ENCODE assay signal across 22 cellular contexts in the genomic region with DNA sequence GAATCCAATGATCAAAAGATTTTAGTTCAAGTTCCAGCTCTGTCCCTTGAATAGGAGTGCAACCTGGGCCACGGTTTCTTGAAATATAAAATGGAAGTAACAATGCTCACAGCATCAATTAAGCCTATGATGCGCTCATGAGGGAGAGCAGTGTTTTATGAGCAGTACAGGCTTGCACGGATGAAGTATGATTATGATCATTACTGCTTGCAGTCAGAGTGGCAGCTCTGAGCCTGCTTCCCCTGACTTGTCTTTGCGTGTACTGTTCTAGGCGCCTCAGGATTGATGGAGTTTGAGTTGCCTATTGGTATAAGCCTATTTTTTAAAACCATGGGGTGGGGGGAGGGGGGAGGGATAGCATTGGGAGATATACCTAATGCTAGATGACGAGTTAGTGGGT. TPM values are rescaled to one million over a fixed set of nuclear protein-coding genes. Genes with fewer than 3 reads are reported as not detected.
A peak's percentile ranks its signal among the peaks of the same experiment; 100 is the strongest.
DNase-seq lines count a peak whose midpoint lies in the region; ATAC-seq and TF ChIP-seq lines count a peak whose summit lies in the region.
"Had no signal": no experiment of that assay in that cellular context is flagged by ENCODE, and none has a peak within 500 bp of the region (broad histone marks: within the 10 kb centered on the region; RNA-seq: fewer than 3 reads in every experiment).

No MANE protein-coding gene starts in this region.

- H3K4me1 ChIP-seq in SK-N-SH (ENCODE audit: control insufficient read depth in 1 of 2, insufficient read depth in 2 of 2, low read depth in 1 of 2, low read length in 1 of 2), result peaks cover 44 to 51% of the 10 kb centered on the region in 2 experiments
- peaks cover 20% of the 10 kb centered on the region for H3K4me1 ChIP-seq in upper lobe of right lung
- H3K4me1 ChIP-seq: parathyroid adenoma had no signal

- H3K4me3 ChIP-seq in SK-N-SH (ENCODE audit: low read depth in 2 of 2, low read length in 1 of 2) (no peak overlapping the region), neural cell (ENCODE audit: low read length) (peak overlapping the region; percentile 39), upper lobe of right lung (no peak overlapping the region)
- H3K4me3 ChIP-seq: adrenal gland, gastrocnemius medialis had no signal

- no peaks in the 10 kb centered on the region for H3K9me3 ChIP-seq in SK-N-SH
- H3K9me3 ChIP-seq in neural cell (ENCODE audit: low read length), result no peaks in the 10 kb centered on the region
- no peaks in the 10 kb centered on the region for H3K9me3 ChIP-seq in upper lobe of right lung
- H3K9me3 ChIP-seq: adrenal gland, gastrocnemius medialis had no signal

- H3K4me3 Mint-ChIP-seq in chondrocyte (ENCODE audit: unreplicated experiment), result no peak overlapping the region
- H3K4me3 Mint-ChIP-seq: CD8-positive, alpha-beta memory T cell; central memory CD8-positive, alpha-beta T cell; naive thymus-derived CD4-positive, alpha-beta T cell had no signal

- peaks cover 49% of the 10 kb centered on the region for H3K79me2 ChIP-seq in SK-N-SH (ENCODE audit: insufficient read depth)
- H3K79me2 ChIP-seq in neural cell (replicated peaks; ENCODE audit: insufficient read depth, low read length), result no peaks in the 10 kb centered on the region
- H3K79me2 ChIP-seq: parathyroid adenoma had no signal

- H3K27ac ChIP-seq in SK-N-SH (ENCODE audit: low read depth in 2 of 2, low read length in 1 of 2), result peak overlapping the region; percentile 66 to 90
- peak overlapping the region; percentile 72 for H3K27ac ChIP-seq in neural cell (ENCODE audit: low read length)
- peak overlapping the region; percentile 26 for H3K27ac ChIP-seq in upper lobe of right lung
- H3K27ac ChIP-seq: HL-60, parathyroid adenoma, VCaP had no signal

- H4K20me1 ChIP-seq in SK-N-SH (ENCODE audit: insufficient read depth) (no peaks in the 10 kb centered on the region), neural cell (ENCODE audit: insufficient read depth) (no peaks in the 10 kb centered on the region)

- H3K9ac ChIP-seq in SK-N-SH (no peak overlapping the region), neural cell (ENCODE audit: low read length) (peak overlapping the region; percentile 33)
- H3K9ac ChIP-seq: parathyroid adenoma had no signal

- H3F3A ChIP-seq in SK-N-SH (replicated peaks; ENCODE audit: insufficient read depth) (peaks cover 21% of the 10 kb centered on the region), neural cell (ENCODE audit: insufficient read depth, low read length, poor library complexity, severe bottlenecking) (no peaks in the 10 kb centered on the region)

- POLR2A ChIA-PET in SK-N-SH (lab: Yijun Ruan, JAX), result no interaction called here

- DNase-seq in SK-N-SH (no peak), chondrocyte (ENCODE audit: low spot score) (no peak), upper lobe of right lung (no peak)
- no peak for DNase-seq in activated T-cell treated with anti-CD3 and anti-CD28 coated beads, Interleukin-2, amount 50 U/mL, for 1 hour
- DNase-seq: activated CD4-positive, alpha-beta T cell treated with anti-CD3 and anti-CD28 coated beads, Interleukin-2, amount 50 U/mL, for 48 hours; AML-193; CD8-positive, alpha-beta memory T cell; effector CD8-positive, alpha-beta T cell; gastrocnemius medialis; naive thymus-derived CD4-positive, alpha-beta T cell; NCI-H2081 treated with DMSO at 0.1 percent for 48 hours; NCI-H510A treated with DMSO at 0.1 percent for 48 hours; T-helper 2 cell had no signal

- H3K36me3 ChIP-seq in SK-N-SH (replicated peaks in 1 of 2; ENCODE audit: control insufficient read depth in 1 of 2, insufficient read depth in 2 of 2, low read length in 1 of 2), result peaks cover 41 to 46% of the 10 kb centered on the region in 2 experiments
- no peaks in the 10 kb centered on the region for H3K36me3 ChIP-seq in neural cell (ENCODE audit: insufficient read depth, low read length)
- peaks cover 6% of the 10 kb centered on the region for H3K36me3 ChIP-seq in upper lobe of right lung

- H3K27me3 ChIP-seq in SK-N-SH (ENCODE audit: insufficient read depth) (no peaks in the 10 kb centered on the region), neural cell (ENCODE audit: insufficient read depth, low read depth, low read length) (no peaks in the 10 kb centered on the region), upper lobe of right lung (no peaks in the 10 kb centered on the region)
- H3K27me3 ChIP-seq: adrenal gland, gastrocnemius medialis had no signal

- TF ChIP-seq RAD21 in SK-N-SH (IDR thresholded peaks at IDR 0.05; ENCODE audit: low read length) (no peak), neural cell (conservative IDR thresholded peaks at IDR 0.05) (no peak)

- H3K9me2 ChIP-seq in SK-N-SH, result no peaks in the 10 kb centered on the region
- H3K9me2 ChIP-seq in neural cell (ENCODE audit: insufficient read depth, low read length), result no peaks in the 10 kb centered on the region

- no peak overlapping the region for H2AFZ ChIP-seq in SK-N-SH (ENCODE audit: low read depth)
- no peak overlapping the region for H2AFZ ChIP-seq in neural cell (ENCODE audit: low read depth, low read length)
- H2AFZ ChIP-seq: parathyroid adenoma had no signal

- H3K4me2 ChIP-seq in SK-N-SH (peak overlapping the region; percentile 34; the same call in 1 of the 2 replicates), neural cell (ENCODE audit: low read length) (no peak overlapping the region)

- no peak for TF ChIP-seq CTCF in SK-N-SH (IDR thresholded peaks at IDR 0.05)
- no peak for TF ChIP-seq CTCF in chondrocyte (IDR thresholded peaks at IDR 0.05)
- no peak for TF ChIP-seq CTCF in neural cell (IDR thresholded peaks at IDR 0.05; ENCODE audit: poor library complexity, severe bottlenecking)
- TF ChIP-seq CTCF in upper lobe of right lung (IDR thresholded peaks at IDR 0.05), result no peak

- CTCF ChIA-PET in SK-N-SH (lab: Yijun Ruan, JAX), result interaction anchor here (1.0 to 2.4 kb wide), 3 partner anchors 51 to 89 kb away, joined by 3 to 8 read pairs (median 3); no protein-coding TSS in a partner anchor

- TF ChIP-seq EP300 in SK-N-SH (IDR thresholded peaks at IDR 0.05; ENCODE audit: borderline replicate concordance in 1 of 2, low read depth in 1 of 2, low read length in 1 of 2) (no peak), neural cell (conservative IDR thresholded peaks at IDR 0.05; ENCODE audit: poor library complexity, severe bottlenecking) (peak; percentile 51)

- peaks cover 72% of the 10 kb centered on the region for H3K4me1 Mint-ChIP-seq in chondrocyte (ENCODE audit: low read depth)
- H3K4me1 Mint-ChIP-seq: CD8-positive, alpha-beta memory T cell; central memory CD8-positive, alpha-beta T cell had no signal

- H3K36me3 Mint-ChIP-seq in chondrocyte (ENCODE audit: low read depth), result peaks cover 31% of the 10 kb centered on the region
- H3K36me3 Mint-ChIP-seq: CD8-positive, alpha-beta memory T cell; naive thymus-derived CD4-positive, alpha-beta T cell had no signal

- WGBS in SK-N-SH (ENCODE audit: low lambda C conversion rate), result 83% methylated on average over 6 of the region's 6 CpGs

- intact Hi-C loops in upper lobe of right lung (cut with DNase I), result no loop called here

- no peak for ATAC-seq in upper lobe of right lung
- no peak for ATAC-seq in GM19023 (IDR thresholded peaks at IDR 0.05; ENCODE audit: unreplicated experiment)
- ATAC-seq in HG02588 (IDR thresholded peaks at IDR 0.05; ENCODE audit: unreplicated experiment), result no peak
- ATAC-seq: esophagus mucosa; gastrocnemius medialis; naive thymus-derived CD4-positive, alpha-beta T cell had no signal

- H3K27ac Mint-ChIP-seq in chondrocyte (ENCODE audit: unreplicated experiment), result peak overlapping the region; percentile 56
- H3K27ac Mint-ChIP-seq: CD8-positive, alpha-beta memory T cell; naive thymus-derived CD4-positive, alpha-beta T cell had no signal

- H3K9me3 Mint-ChIP-seq in chondrocyte (ENCODE audit: low read depth), result peaks cover 6% of the 10 kb centered on the region
- H3K9me3 Mint-ChIP-seq: CD8-positive, alpha-beta memory T cell; central memory CD8-positive, alpha-beta T cell; naive thymus-derived CD4-positive, alpha-beta T cell had no signal

- no peaks in the 10 kb centered on the region for H3K27me3 Mint-ChIP-seq in chondrocyte (ENCODE audit: low read depth)

TF ChIP-seq in SK-N-SH, 30 proteins besides CTCF, POLR2A, EP300 and RAD21:
- TF ChIP-seq, protein P1, sequence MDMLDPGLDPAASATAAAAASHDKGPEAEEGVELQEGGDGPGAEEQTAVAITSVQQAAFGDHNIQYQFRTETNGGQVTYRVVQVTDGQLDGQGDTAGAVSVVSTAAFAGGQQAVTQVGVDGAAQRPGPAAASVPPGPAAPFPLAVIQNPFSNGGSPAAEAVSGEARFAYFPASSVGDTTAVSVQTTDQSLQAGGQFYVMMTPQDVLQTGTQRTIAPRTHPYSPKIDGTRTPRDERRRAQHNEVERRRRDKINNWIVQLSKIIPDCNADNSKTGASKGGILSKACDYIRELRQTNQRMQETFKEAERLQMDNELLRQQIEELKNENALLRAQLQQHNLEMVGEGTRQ (IDR thresholded peaks at IDR 0.05; ENCODE audit: borderline replicate concordance, low read depth, low read length), result no peak
- TF ChIP-seq YY1 (IDR thresholded peaks at IDR 0.05; ENCODE audit: low read depth), result no peak

TF ChIP-seq in neural cell, 6 proteins besides CTCF, POLR2A, EP300 and RAD21:
- no peak for TF ChIP-seq EZH2 (IDR thresholded peaks at IDR 0.05; ENCODE audit: borderline replicate concordance, insufficient read depth, low read length, poor library complexity, severe bottlenecking)
- TF ChIP-seq POLR2AphosphoS5 (IDR thresholded peaks at IDR 0.05), result peak; percentile 55

RNA-seq across cellular contexts. Expression of a gene that starts 37.0 kb away (rescaled TPM):
- polyA plus RNA-seq in SK-N-SH (2012; rRNA removed) (328 and 481 TPM in 2 replicates), neural cell (0.48 and 1.2 TPM in 2 replicates)
- 217 and 321 TPM in 2 replicates for polyA plus RNA-seq in SK-N-SH (2012; cell fraction: cytosol; rRNA removed)
- polyA plus RNA-seq in SK-N-SH (2012; cell fraction: nucleus; rRNA removed), result 338 and 344 TPM in 2 replicates
- total RNA-seq in chondrocyte (498 to 625 TPM (median 501 TPM) in 3 replicates), upper lobe of right lung (95.1 TPM)
- polyA minus RNA-seq in neural cell, result 3.1 and 5.8 TPM in 2 replicates

Comparison
In these comparisons a context has a peak if more than half of its experiments do, and no peak if none do; other contexts are left out.
1. H3K27ac ChIP-seq: peak in every context shown above with its lines; median percentile 78 in SK-N-SH; 72 in neural cell; 26 in upper lobe of right lung.